ENCODE assay signal across 17 cellular contexts in the genomic region with DNA sequence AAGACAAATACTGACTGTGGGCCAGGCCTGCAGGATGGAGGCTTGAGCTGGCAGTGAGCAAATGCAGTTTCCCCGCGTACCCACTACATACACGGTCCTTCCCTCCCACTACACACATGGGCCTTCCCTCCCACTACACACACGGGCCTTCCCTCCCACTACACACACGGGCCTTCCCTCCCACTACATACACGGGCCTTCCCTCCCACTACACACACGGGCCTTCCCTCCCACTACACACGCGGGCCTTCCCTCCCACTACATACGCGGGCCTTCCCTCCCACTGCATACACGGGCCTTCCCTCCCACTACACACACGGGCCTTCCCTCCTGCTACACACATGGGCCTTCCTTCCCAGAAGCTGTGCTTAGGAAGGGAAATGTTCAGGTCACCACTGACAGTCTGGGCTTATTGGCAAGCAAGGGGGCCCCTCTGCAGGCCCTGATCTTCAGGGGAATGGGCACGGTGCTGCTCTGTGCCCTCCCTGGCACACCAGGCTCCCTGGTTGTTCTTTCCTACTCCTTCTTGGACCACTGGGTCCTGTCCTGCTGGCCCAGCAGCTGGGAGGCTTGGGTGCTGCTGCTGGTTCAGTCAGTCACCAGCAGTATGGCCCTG. TPM values are rescaled to one million over a fixed set of nuclear protein-coding genes. Genes with fewer than 3 reads are reported as not detected.
DNase-seq lines count a peak whose midpoint lies in the region; ATAC-seq, FAIRE-seq and TF ChIP-seq lines count a peak whose summit lies in the region.
"Had no signal": no experiment of that assay in that cellular context is flagged by ENCODE, and none has a peak within 500 bp of the region (broad histone marks: within the 10 kb centered on the region; RNA-seq: fewer than 3 reads in every experiment).

No MANE protein-coding gene starts in this region.

- intact Hi-C loops in Right ventricle myocardium inferior (cut with DNase I) (no loop called here), uterus (cut with DNase I; ENCODE audit: low total_unique reads) (no loop called here)

- H3K36me3 Mint-ChIP-seq in mesothelial cell of epicardium, result peaks cover 21% of the 10 kb centered on the region

- FAIRE-seq in small intestine (lab: Jason Lieb, UNC), result no peak
- FAIRE-seq: RCC 7860 had no signal

- 67 to 80% (median 79%) methylated on average over 14 of the region's 14 CpGs for WGBS in small intestine, 3 donors

- TF ChIP-seq CTCF in right atrium auricular region (IDR thresholded peaks at IDR 0.05) (no peak), mesothelial cell of epicardium (IDR thresholded peaks at IDR 0.05; ENCODE audit: unreplicated experiment) (no peak), uterus (IDR thresholded peaks at IDR 0.05) (no peak)

- H3K4me3 Mint-ChIP-seq in mesothelial cell of epicardium, result no peak overlapping the region
- H3K4me3 Mint-ChIP-seq: activated CD4-positive, alpha-beta T cell treated with anti-CD3 and anti-CD28 coated beads, Interleukin-2, amount 10 ng/mL, durations not matched to agents 24 days and 14 days; endodermal cell had no signal

- H3K27me3 ChIP-seq in right atrium auricular region (no peaks in the 10 kb centered on the region), uterus (no peaks in the 10 kb centered on the region), small intestine (ENCODE audit: control insufficient read depth in 2 of 2, insufficient read depth in 2 of 2, low read length in 2 of 2) (no peaks in the 10 kb centered on the region)
- H3K27me3 ChIP-seq: MG63, thyroid gland had no signal

- peaks cover 38% of the 10 kb centered on the region for H3K4me1 Mint-ChIP-seq in mesothelial cell of epicardium

- peak overlapping the region; percentile 43 for H3K27ac Mint-ChIP-seq in mesothelial cell of epicardium
- H3K27ac Mint-ChIP-seq: activated CD4-positive, alpha-beta T cell treated with anti-CD3 and anti-CD28 coated beads, Interleukin-2, amount 10 ng/mL, durations not matched to agents 24 days and 14 days; endodermal cell had no signal

- H3K27ac ChIP-seq in right atrium auricular region (peak overlapping the region; percentile 81 to 93), caudate nucleus (ENCODE audit: low read depth, low read length) (peak overlapping the region; percentile 8), uterus (peak overlapping the region; percentile 50 to 78), small intestine (ENCODE audit: low read depth in 1 of 2, low read length in 1 of 2) (no peak overlapping the region)
- H3K27ac ChIP-seq: thyroid gland had no signal

- no peaks in the 10 kb centered on the region for H3K27me3 Mint-ChIP-seq in mesothelial cell of epicardium (ENCODE audit: low read depth)
- H3K27me3 Mint-ChIP-seq: activated CD4-positive, alpha-beta T cell treated with anti-CD3 and anti-CD28 coated beads, Interleukin-2, amount 10 ng/mL, durations not matched to agents 24 days and 14 days had no signal

- H3K4me3 ChIP-seq in right atrium auricular region, result no peak overlapping the region
- no peak overlapping the region for H3K4me3 ChIP-seq in uterus
- no peak overlapping the region for H3K4me3 ChIP-seq in small intestine (ENCODE audit: low read depth in 1 of 2, low read length in 2 of 2)
- H3K4me3 ChIP-seq: MG63, thyroid gland had no signal

- TF ChIP-seq POLR2A in uterus (IDR thresholded peaks at IDR 0.05), result no peak

- no peaks in the 10 kb centered on the region for H3K9me3 ChIP-seq in right atrium auricular region
- H3K9me3 ChIP-seq in uterus, result no peaks in the 10 kb centered on the region
- no peaks in the 10 kb centered on the region for H3K9me3 ChIP-seq in small intestine (ENCODE audit: control insufficient read depth, low read depth)
- H3K9me3 ChIP-seq: MG63, thyroid gland had no signal

- no peaks in the 10 kb centered on the region for H3K9me3 Mint-ChIP-seq in mesothelial cell of epicardium
- H3K9me3 Mint-ChIP-seq: activated CD4-positive, alpha-beta T cell treated with anti-CD3 and anti-CD28 coated beads, Interleukin-2, amount 10 ng/mL, durations not matched to agents 24 days and 14 days; endodermal cell had no signal

- H3K4me1 ChIP-seq in right atrium auricular region, result peaks cover 0 to 75% of the 10 kb centered on the region in 2 donors
- H3K4me1 ChIP-seq in uterus, result peaks cover 5 to 8% of the 10 kb centered on the region in 2 donors
- no peaks in the 10 kb centered on the region for H3K4me1 ChIP-seq in small intestine (ENCODE audit: control insufficient read depth in 2 of 2, insufficient read depth in 1 of 2, low read depth in 1 of 2, low read length in 1 of 2)

- no peak for ATAC-seq in Right ventricle myocardium inferior
- ATAC-seq in GM21423 (IDR thresholded peaks at IDR 0.05; ENCODE audit: unreplicated experiment), result no peak

- H3K36me3 ChIP-seq in right atrium auricular region, result peaks cover 14% of the 10 kb centered on the region
- H3K36me3 ChIP-seq in uterus, result no peaks in the 10 kb centered on the region
- no peaks in the 10 kb centered on the region for H3K36me3 ChIP-seq in small intestine (ENCODE audit: control insufficient read depth in 2 of 2, insufficient read depth in 2 of 2, low read length in 2 of 2)
- H3K36me3 ChIP-seq: MG63 had no signal

- no peak for DNase-seq in right atrium auricular region (ENCODE audit: low spot score)
- DNase-seq in Right ventricle myocardium inferior (ENCODE audit: missing footprints), result no peak
- DNase-seq in caudate nucleus (lab: John Stamatoyannopoulos, UW), result peak in 4 of 61 donors; percentile 46 to 71 (median 56)
- no peak for DNase-seq in mesothelial cell of epicardium (ENCODE audit: low spot score in 2 of 2, unreplicated experiment in 2 of 2)
- DNase-seq in uterus, result peak; percentile 50 to 65
- no peak for DNase-seq in mesenteric fat pad (ENCODE audit: low spot score)
- DNase-seq in small intestine, result no peak
- DNase-seq: activated CD4-positive, alpha-beta T cell treated with anti-CD3 and anti-CD28 coated beads, Interleukin-2, amount 10 ng/mL, durations not matched to agents 24 days and 14 days; activated CD8-positive, alpha-beta memory T cell treated with anti-CD3 and anti-CD28 coated beads, Interleukin-2, amount 50 U/mL, for 4 hours; activated gamma-delta T cell treated with Interleukin-2 at 50 U/mL for 16 hours; DND-41; endodermal cell; MG63; retina; thyroid gland had no signal

RNA-seq across cellular contexts. Expression of a gene that starts 10.7 kb away (rescaled TPM):
- total RNA-seq in right atrium auricular region (10 to 100 TPM; 12.3 TPM), Right ventricle myocardium inferior (10.0 TPM), mesothelial cell of epicardium (15.9 to 18.0 TPM (median 17.3 TPM) in 3 replicates), uterus (10 to 100 TPM in 2 of 4 donors, 1 to 10 TPM in 2; 3.1 to 23.4 (median 8.3) TPM), mesenteric fat pad (7.2 TPM)
- polyA plus RNA-seq in small intestine, result 10 to 100 TPM in 1 of 3 donors, 1 to 10 TPM in 2; 9.2 to 17.4 (median 9.2) TPM

RNA-seq across cellular contexts. Expression of a gene that starts 27.4 kb away (rescaled TPM):
- 100 to 1,000 TPM; 155 to 252 TPM for total RNA-seq in right atrium auricular region
- total RNA-seq in Right ventricle myocardium inferior, result 126 TPM
- 59.8 to 63.0 TPM (median 61.2 TPM) in 3 replicates for total RNA-seq in mesothelial cell of epicardium
- total RNA-seq in uterus, result 100 to 1,000 TPM; 118 to 285 (median 175) TPM
- 286 TPM for total RNA-seq in mesenteric fat pad
- polyA plus RNA-seq in small intestine, result 10 to 100 TPM; 19.0 to 94.2 (median 32.7) TPM

Comparison
In these comparisons a context has a peak if more than half of its experiments do, and no peak if none do; other contexts are left out.
1. DNase-seq: peak in uterus (2 of 2); none in right atrium auricular region (single experiment), Right ventricle myocardium inferior (single experiment), mesothelial cell of epicardium (0 of 2), mesenteric fat pad (single experiment) and small intestine (single experiment).
2. H3K27ac ChIP-seq: peak in right atrium auricular region (2 of 2), caudate nucleus (single experiment) and uterus (2 of 2); none in small intestine (0 of 2).